In the genomic region with DNA sequence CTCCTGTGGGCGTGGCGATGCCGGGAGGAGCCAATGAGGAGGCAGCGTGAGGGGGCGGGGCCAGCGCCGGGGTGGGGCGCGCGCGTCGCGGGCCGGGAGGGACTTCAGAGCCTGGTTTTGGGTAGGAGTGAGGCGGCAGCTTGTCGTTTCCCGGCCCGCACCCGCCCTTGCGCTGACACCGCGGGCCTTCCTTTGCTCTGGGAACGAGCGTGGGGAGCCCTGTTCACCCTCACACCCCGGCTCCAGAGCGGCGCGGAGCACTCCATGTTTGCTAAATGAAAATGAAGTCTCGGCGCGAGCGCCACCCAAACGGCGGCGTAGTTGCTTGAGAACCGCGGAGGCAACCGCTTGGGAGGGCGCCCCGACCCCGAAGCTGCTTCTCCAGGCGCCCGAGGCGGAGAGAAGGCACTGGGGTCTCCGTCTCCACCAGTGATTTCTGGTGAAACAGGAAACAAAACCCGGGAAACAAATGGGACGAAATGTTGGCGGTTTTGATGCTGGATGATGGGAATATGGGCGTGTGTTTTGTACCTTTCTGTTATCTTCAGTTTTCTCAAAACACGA, we compare ENCODE assay signal across 8 cellular contexts. TPM values are rescaled to one million over a fixed set of nuclear protein-coding genes. Genes with fewer than 3 reads are reported as not detected.
DNase-seq lines count a peak whose midpoint lies in the region; ATAC-seq, FAIRE-seq and TF ChIP-seq lines count a peak whose summit lies in the region.

No MANE protein-coding gene starts in this region.

- peaks cover 39% of the 10 kb centered on the region for H3K4me1 Mint-ChIP-seq in activated naive CD4-positive, alpha-beta T cell treated with anti-CD3 and anti-CD28 coated beads for 36 hours (ENCODE audit: low read depth)
- H3K4me1 Mint-ChIP-seq in activated naive CD8-positive, alpha-beta T cell treated with anti-CD3 and anti-CD28 coated beads, Interleukin-2, amount 10 ng/mL, durations not matched to agents 7 days and 5 days = peaks cover 32% of the 10 kb centered on the region
- H3K4me1 Mint-ChIP-seq in type B pancreatic cell (ENCODE audit: unreplicated experiment) = peaks cover 25% of the 10 kb centered on the region

- H3K9me3 ChIP-seq in HepG2 (ENCODE audit: low read length) = no peaks in the 10 kb centered on the region

- peak overlapping the region; percentile 71 for H3K27ac ChIP-seq in HepG2 (ENCODE audit: extremely low read length, insufficient read depth, low read length)

- peak overlapping the region; percentile 89 for H3K27ac Mint-ChIP-seq in activated naive CD4-positive, alpha-beta T cell treated with anti-CD3 and anti-CD28 coated beads for 36 hours
- peak overlapping the region; percentile 94 for H3K27ac Mint-ChIP-seq in activated naive CD8-positive, alpha-beta T cell treated with anti-CD3 and anti-CD28 coated beads, Interleukin-2, amount 10 ng/mL, durations not matched to agents 7 days and 5 days
- peak overlapping the region; percentile 91 for H3K27ac Mint-ChIP-seq in type B pancreatic cell

- peaks cover 21% of the 10 kb centered on the region for H3K36me3 Mint-ChIP-seq in activated naive CD4-positive, alpha-beta T cell treated with anti-CD3 and anti-CD28 coated beads for 36 hours (ENCODE audit: low read depth)
- H3K36me3 Mint-ChIP-seq in activated naive CD8-positive, alpha-beta T cell treated with anti-CD3 and anti-CD28 coated beads, Interleukin-2, amount 10 ng/mL, durations not matched to agents 7 days and 5 days = peaks cover 14% of the 10 kb centered on the region
- peaks cover 8% of the 10 kb centered on the region for H3K36me3 Mint-ChIP-seq in type B pancreatic cell

- peaks cover 67% of the 10 kb centered on the region for H3K4me1 ChIP-seq in HepG2 (ENCODE audit: insufficient read depth, low read length)

- no peak for TF ChIP-seq POLR2A in HepG2 (IDR thresholded peaks at IDR 0.05; ENCODE audit: insufficient read depth in 1 of 2, low read depth in 2 of 2, low read length in 2 of 2)

- H4K20me1 ChIP-seq in HepG2 (ENCODE audit: insufficient read depth, low read length) = peaks cover 34% of the 10 kb centered on the region

- CTCF ChIA-PET in activated naive CD4-positive, alpha-beta T cell treated with anti-CD3 and anti-CD28 coated beads for 36 hours (lab: Charles Lee) = interaction anchor here (1.2 to 12.8 kb wide), 8 partner anchors 15 to 168 kb away, joined by 4 to 155 read pairs (median 24); a partner anchor contains a TSS
- CTCF ChIA-PET in HepG2 (lab: Yijun Ruan, JAX; ENCODE audit: low intra/inter-chr PET ratio, low total read pairs) = no interaction called here

- DNase-seq in activated naive CD4-positive, alpha-beta T cell treated with anti-CD3 and anti-CD28 coated beads for 36 hours = no peak
- no peak for DNase-seq in activated naive CD4-positive, alpha-beta T cell treated with Interleukin-2 at 50 U/mL for 16 hours
- DNase-seq in activated naive CD8-positive, alpha-beta T cell treated with anti-CD3 and anti-CD28 coated beads, Interleukin-2, amount 10 ng/mL, durations not matched to agents 7 days and 5 days = no peak
- DNase-seq in HepG2 (ENCODE audit: low spot score) (no peak), type B pancreatic cell (ENCODE audit: extremely low spot score, unreplicated experiment) (no peak), NAMALWA (ENCODE audit: low spot score) (no peak), NCI-H82 (lab: John Stamatoyannopoulos, UW) (no peak)

- in situ Hi-C loops in HepG2 (cut with HindIII; ENCODE audit: extremely low pct_ligation_motif_present, low pct_unique_long_range_greater_than_20kb) = no loop called here

- peak overlapping the region; percentile 69 for H3K9ac ChIP-seq in HepG2 (ENCODE audit: insufficient read depth, low read depth, low read length)

- POLR2A ChIA-PET in activated naive CD8-positive, alpha-beta T cell treated with anti-CD3 and anti-CD28 coated beads, Interleukin-2, amount 10 ng/mL, durations not matched to agents 7 days and 5 days (lab: Charles Lee) = interaction anchor here (0.7 to 5.1 kb wide), 27 partner anchors 9 to 426 kb away, joined by 3 to 101 read pairs (median 4); a partner anchor contains a TSS
- POLR2A ChIA-PET in HepG2 (lab: Yijun Ruan, JAX) = interaction anchor here (0.6 to 5.1 kb wide), 27 partner anchors 9 to 738 kb away, joined by 3 to 64 read pairs (median 5); a partner anchor contains a TSS

- no peaks in the 10 kb centered on the region for H3K9me3 Mint-ChIP-seq in activated naive CD4-positive, alpha-beta T cell treated with anti-CD3 and anti-CD28 coated beads for 36 hours
- H3K9me3 Mint-ChIP-seq in activated naive CD8-positive, alpha-beta T cell treated with anti-CD3 and anti-CD28 coated beads, Interleukin-2, amount 10 ng/mL, durations not matched to agents 7 days and 5 days = no peaks in the 10 kb centered on the region
- H3K9me3 Mint-ChIP-seq in type B pancreatic cell = no peaks in the 10 kb centered on the region

- TF ChIP-seq RAD21 in HepG2 (CRISPR knock-in tag; IDR thresholded peaks at IDR 0.05) = no peak; the same call in 1 of the 2 replicates

- no peak for TF ChIP-seq EP300 in HepG2 (IDR thresholded peaks at IDR 0.05; ENCODE audit: low read depth in 2 of 2, low read length in 2 of 2)
- TF ChIP-seq EP300 in HepG2 (CRISPR knock-in tag; IDR thresholded peaks at IDR 0.05; ENCODE audit: borderline replicate concordance) = no peak

- no peak overlapping the region for H2AFZ ChIP-seq in HepG2 (ENCODE audit: low read length)

- no peak for FAIRE-seq in HepG2 (lab: Jason Lieb, UNC)

- BruUV-seq in HepG2 (replicated peaks; lab: Mats Ljungman, UMichigan) = TSS peak; percentile 93

- H3K4me3 Mint-ChIP-seq in activated naive CD4-positive, alpha-beta T cell treated with anti-CD3 and anti-CD28 coated beads for 36 hours = peak overlapping the region; percentile 96
- peak overlapping the region; percentile 96 for H3K4me3 Mint-ChIP-seq in activated naive CD8-positive, alpha-beta T cell treated with anti-CD3 and anti-CD28 coated beads, Interleukin-2, amount 10 ng/mL, durations not matched to agents 7 days and 5 days
- peak overlapping the region; percentile 94 for H3K4me3 Mint-ChIP-seq in type B pancreatic cell

- H3K79me2 ChIP-seq in HepG2 (ENCODE audit: insufficient read depth, low read length) = peaks cover 46% of the 10 kb centered on the region

- H3K4me2 ChIP-seq in HepG2 (ENCODE audit: low read depth, low read length) = peak overlapping the region; percentile 90

- ATAC-seq in HG03354 (IDR thresholded peaks at IDR 0.05; ENCODE audit: poor library complexity, severe bottlenecking, unreplicated experiment) = peak; percentile 33
- ATAC-seq in activated naive CD8-positive, alpha-beta T cell treated with anti-CD3 and anti-CD28 coated beads, Interleukin-2, amount 10 ng/mL, durations not matched to agents 7 days and 5 days (ENCODE audit: low read depth) = no peak
- ATAC-seq in HepG2 = peak; percentile 70

- H3K36me3 ChIP-seq in HepG2 (replicated peaks in 1 of 2; ENCODE audit: control insufficient read depth in 1 of 2, insufficient read depth in 2 of 2, low read length in 2 of 2) = peaks cover 5 to 14% of the 10 kb centered on the region in 2 experiments

- H3K27me3 ChIP-seq in HepG2 (ENCODE audit: control insufficient read depth in 1 of 2, insufficient read depth in 2 of 2, low read length in 2 of 2) = no peaks in the 10 kb centered on the region; a peak in 1 of 5 replicates

- H3K4me3 ChIP-seq in HepG2 (replicated peaks in 1 of 3; ENCODE audit: insufficient read depth in 1 of 3, low read depth in 2 of 3, low read length in 3 of 3) = peak overlapping the region; percentile 74 to 97 (median 81)

- intact Hi-C loops in activated naive CD4-positive, alpha-beta T cell treated with anti-CD3 and anti-CD28 coated beads for 36 hours (cut with micrococcal nuclease) = loop anchor here (1.0 kb wide), 10 partner anchors 25 to 493 kb away; a partner anchor contains a TSS
- intact Hi-C loops in HepG2 (cut with micrococcal nuclease; ENCODE audit: unreplicated experiment) = loop anchor here (5.0 kb wide), 1 partner anchor 81 kb away; no protein-coding TSS in a partner anchor

- WGBS in HepG2 (ENCODE audit: low lambda C conversion rate) = under 1% methylated on average over 23 of the region's 50 CpGs

- no peaks in the 10 kb centered on the region for H3K27me3 Mint-ChIP-seq in activated naive CD4-positive, alpha-beta T cell treated with anti-CD3 and anti-CD28 coated beads for 36 hours (ENCODE audit: low read depth)
- peaks cover 6% of the 10 kb centered on the region for H3K27me3 Mint-ChIP-seq in activated naive CD8-positive, alpha-beta T cell treated with anti-CD3 and anti-CD28 coated beads, Interleukin-2, amount 10 ng/mL, durations not matched to agents 7 days and 5 days
- H3K27me3 Mint-ChIP-seq in type B pancreatic cell = peaks cover 3% of the 10 kb centered on the region

- TF ChIP-seq CTCF in HepG2 (CRISPR knock-in tag; IDR thresholded peaks at IDR 0.05) (peak; percentile 38), type B pancreatic cell (conservative IDR thresholded peaks at IDR 0.05) (no peak)

RNA-seq across cellular contexts. Expression of a gene that starts 0.5 kb away (rescaled TPM):
- 10 to 100 TPM; 53.7 to 53.9 TPM for total RNA-seq in activated naive CD4-positive, alpha-beta T cell treated with anti-CD3 and anti-CD28 coated beads for 36 hours
- total RNA-seq in activated naive CD8-positive, alpha-beta T cell treated with anti-CD3 and anti-CD28 coated beads, Interleukin-2, amount 10 ng/mL, durations not matched to agents 7 days and 5 days = 10 to 100 TPM; 36.3 to 37.9 TPM
- 141 and 213 TPM in 2 replicates for total RNA-seq in HepG2 (2016; rRNA removed; fragmentation: Illumina TruSeq; extraction: Trizol)
- 24.3 and 28.6 TPM in 2 replicates for total RNA-seq in HepG2 (2016; cell fraction: cytosol; rRNA removed; fragmentation: Illumina TruSeq; extraction: Trizol; ENCODE audit: low read depth)
- 139 and 219 TPM in 2 replicates for total RNA-seq in HepG2 (2016; cell fraction: insoluble cytoplasmic fraction; rRNA removed; fragmentation: Illumina TruSeq; extraction: Trizol)
- 37.5 and 43.6 TPM in 2 replicates for total RNA-seq in HepG2 (2016; cell fraction: membrane; rRNA removed; fragmentation: Illumina TruSeq; extraction: Trizol)
- total RNA-seq in HepG2 (2016; cell fraction: nucleus; rRNA removed; fragmentation: Illumina TruSeq; extraction: Trizol) = 48.8 and 49.5 TPM in 2 replicates
- polyA plus RNA-seq in HepG2 (2011; rRNA removed) = 27.2 and 32.3 TPM in 2 replicates
- 30.3 and 39.4 TPM in 2 replicates for polyA plus RNA-seq in HepG2 (2011; cell fraction: cytosol; rRNA removed)
- polyA plus RNA-seq in HepG2 (2011; cell fraction: nucleus; rRNA removed) = 12.6 and 17.4 TPM in 2 replicates
- 52.6 and 70.0 TPM in 2 replicates for polyA plus RNA-seq in HepG2 (2012)
- 28.9 and 31.1 TPM in 2 replicates for polyA plus RNA-seq in HepG2 (2016; cell fraction: cytosol; fragmentation: Illumina TruSeq; extraction: Trizol; ENCODE audit: low read depth)
- polyA plus RNA-seq in HepG2 (2016; cell fraction: insoluble cytoplasmic fraction; fragmentation: Illumina TruSeq; extraction: Trizol; ENCODE audit: low read depth) = 220 and 231 TPM in 2 replicates
- polyA plus RNA-seq in HepG2 (2016; cell fraction: membrane; fragmentation: Illumina TruSeq; extraction: Trizol; ENCODE audit: low read depth) = 28.9 and 29.2 TPM in 2 replicates
- 73.7 and 88.9 TPM in 2 replicates for polyA plus RNA-seq in HepG2 (2016; cell fraction: nucleus; fragmentation: Illumina TruSeq; extraction: Trizol; ENCODE audit: insufficient read depth, low read depth)
- 23.2 and 27.5 TPM in 2 replicates for polyA minus RNA-seq in HepG2 (2011; rRNA and poly(A)+ RNA removed; ENCODE audit: low replicate concordance)
- polyA minus RNA-seq in HepG2 (2011; cell fraction: cytosol; rRNA and poly(A)+ RNA removed) = 19.1 and 25.1 TPM in 2 replicates
- 36.8 and 50.7 TPM in 2 replicates for polyA minus RNA-seq in HepG2 (2011; cell fraction: nucleus; rRNA and poly(A)+ RNA removed)
- total RNA-seq in type B pancreatic cell (ENCODE audit: low replicate concordance) = 28.4 and 31.4 TPM in 2 replicates

RNA-seq across cellular contexts. Expression of a gene that starts 25.2 kb away (rescaled TPM):
- total RNA-seq in activated naive CD4-positive, alpha-beta T cell treated with anti-CD3 and anti-CD28 coated beads for 36 hours = 1 to 10 TPM; 8.2 to 9.9 TPM
- 10 to 100 TPM; 25.8 to 27.1 TPM for total RNA-seq in activated naive CD8-positive, alpha-beta T cell treated with anti-CD3 and anti-CD28 coated beads, Interleukin-2, amount 10 ng/mL, durations not matched to agents 7 days and 5 days
- total RNA-seq in HepG2 (2016; rRNA removed; fragmentation: Illumina TruSeq; extraction: Trizol) (8.6 and 8.9 TPM in 2 replicates), type B pancreatic cell (ENCODE audit: low replicate concordance) (21.7 and 23.1 TPM in 2 replicates)
- total RNA-seq in HepG2 (2016; cell fraction: cytosol; rRNA removed; fragmentation: Illumina TruSeq; extraction: Trizol; ENCODE audit: low read depth) = 2.2 and 3.1 TPM in 2 replicates
- 7.2 and 8.0 TPM in 2 replicates for total RNA-seq in HepG2 (2016; cell fraction: insoluble cytoplasmic fraction; rRNA removed; fragmentation: Illumina TruSeq; extraction: Trizol)
- total RNA-seq in HepG2 (2016; cell fraction: membrane; rRNA removed; fragmentation: Illumina TruSeq; extraction: Trizol) = 11.2 and 13.1 TPM in 2 replicates
- total RNA-seq in HepG2 (2016; cell fraction: nucleus; rRNA removed; fragmentation: Illumina TruSeq; extraction: Trizol) = 5.6 and 5.9 TPM in 2 replicates
- 4.6 and 5.1 TPM in 2 replicates for polyA plus RNA-seq in HepG2 (2011; rRNA removed)
- 5.0 and 5.2 TPM in 2 replicates for polyA plus RNA-seq in HepG2 (2011; cell fraction: cytosol; rRNA removed)
- polyA plus RNA-seq in HepG2 (2011; cell fraction: nucleus; rRNA removed) = 5.8 and 6.6 TPM in 2 replicates
- polyA plus RNA-seq in HepG2 (2012) = 8.0 and 9.4 TPM in 2 replicates
- polyA plus RNA-seq in HepG2 (2016; cell fraction: cytosol; fragmentation: Illumina TruSeq; extraction: Trizol; ENCODE audit: low read depth) = 2.2 and 2.7 TPM in 2 replicates
- 10.4 and 13.0 TPM in 2 replicates for polyA plus RNA-seq in HepG2 (2016; cell fraction: insoluble cytoplasmic fraction; fragmentation: Illumina TruSeq; extraction: Trizol; ENCODE audit: low read depth)
- polyA plus RNA-seq in HepG2 (2016; cell fraction: membrane; fragmentation: Illumina TruSeq; extraction: Trizol; ENCODE audit: low read depth) = 8.6 and 9.7 TPM in 2 replicates
- polyA plus RNA-seq in HepG2 (2016; cell fraction: nucleus; fragmentation: Illumina TruSeq; extraction: Trizol; ENCODE audit: insufficient read depth, low read depth) = 10.6 and 12.8 TPM in 2 replicates
- 6.9 and 14.2 TPM in 2 replicates for polyA minus RNA-seq in HepG2 (2011; rRNA and poly(A)+ RNA removed; ENCODE audit: low replicate concordance)
- 3.9 and 5.1 TPM in 2 replicates for polyA minus RNA-seq in HepG2 (2011; cell fraction: cytosol; rRNA and poly(A)+ RNA removed)
- polyA minus RNA-seq in HepG2 (2011; cell fraction: nucleus; rRNA and poly(A)+ RNA removed) = 5.9 and 6.6 TPM in 2 replicates
